ENCODE assay signal across 8 cellular contexts in the genomic region with DNA sequence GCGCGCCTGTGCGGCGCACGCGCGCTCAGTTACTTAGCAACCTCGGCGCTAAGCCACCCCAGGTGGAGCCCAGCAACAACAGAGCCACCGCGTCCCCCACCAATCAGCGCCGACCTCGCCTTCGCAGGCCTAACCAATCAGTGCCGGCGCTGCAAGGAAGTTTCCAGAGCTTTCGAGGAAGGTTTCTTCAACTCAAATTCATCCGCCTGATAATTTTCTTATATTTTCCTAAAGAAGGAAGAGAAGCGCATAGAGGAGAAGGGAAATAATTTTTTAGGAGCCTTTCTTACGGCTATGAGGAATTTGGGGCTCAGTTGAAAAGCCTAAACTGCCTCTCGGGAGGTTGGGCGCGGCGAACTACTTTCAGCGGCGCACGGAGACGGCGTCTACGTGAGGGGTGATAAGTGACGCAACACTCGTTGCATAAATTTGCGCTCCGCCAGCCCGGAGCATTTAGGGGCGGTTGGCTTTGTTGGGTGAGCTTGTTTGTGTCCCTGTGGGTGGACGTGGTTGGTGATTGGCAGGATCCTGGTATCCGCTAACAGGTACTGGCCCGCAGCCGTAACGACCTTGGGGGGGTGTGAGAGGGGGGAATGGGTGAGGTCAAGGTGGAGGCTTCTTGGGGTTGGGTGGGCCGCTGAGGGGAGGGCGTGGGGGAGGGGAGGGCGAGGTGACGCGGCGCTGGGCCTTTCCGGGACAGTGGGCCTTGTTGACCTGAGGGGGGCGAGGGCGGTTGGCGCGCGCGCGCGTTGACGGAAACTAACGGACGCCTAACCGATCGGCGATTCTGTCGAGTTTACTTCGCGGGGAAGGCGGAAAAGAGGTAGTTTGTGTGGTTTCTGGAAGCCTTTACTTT. TPM values are rescaled to one million over a fixed set of nuclear protein-coding genes. Genes with fewer than 3 reads are reported as not detected.
A peak's percentile ranks its signal among the peaks of the same experiment; 100 is the strongest.
DNase-seq lines count a peak whose midpoint lies in the region; ATAC-seq, FAIRE-seq and TF ChIP-seq lines count a peak whose summit lies in the region.

A gene (plus strand): TSS at position 452 of the 856 bp plus-strand sequence. CDS start 817 bp downstream, outside the sequence.

- peak; percentile 88 for ATAC-seq in HG03460 (IDR thresholded peaks at IDR 0.05; ENCODE audit: unreplicated experiment)

- peak; percentile 94 for FAIRE-seq in GM19239 (lab: Jason Lieb, UNC)

- H3K4me2 ChIP-seq in BLaER1: peak within 1 kb of the TSS; percentile 88

- peak; percentile 11 to 42 for TF ChIP-seq RAD21 in liver (IDR thresholded peaks at IDR 0.05)

- no peak for TF ChIP-seq CTCF in liver (IDR thresholded peaks at IDR 0.05; ENCODE audit: low read depth, low read length, missing input control)

- H3K4me1 ChIP-seq in BLaER1 (peaks cover 44% of the 10 kb centered on the region), liver (ENCODE audit: control insufficient read depth in 4 of 4, insufficient read depth in 4 of 4, low read length in 3 of 4) (peaks cover 0 to 25% (median 13%) of the 10 kb centered on the region in 4 donors)

- H3K9ac ChIP-seq in BLaER1 (peak within 1 kb of the TSS; percentile 97), liver (ENCODE audit: low read depth in 1 of 2, low read length in 2 of 2) (peak within 1 kb of the TSS; percentile 86 to 99)

- H3K27ac ChIP-seq in BLaER1 (peak within 1 kb of the TSS; percentile 100), liver (ENCODE audit: low read depth in 1 of 2, low read length in 2 of 2) (peak within 1 kb of the TSS; percentile 96 to 98)

- peaks cover 29% of the 10 kb centered on the region for H3K36me3 ChIP-seq in BLaER1
- H3K36me3 ChIP-seq in liver (ENCODE audit: control insufficient read depth in 4 of 4, insufficient read depth in 3 of 4, low read depth in 1 of 4, low read length in 3 of 4): peaks cover 0 to 13% (median 3%) of the 10 kb centered on the region in 4 donors

- H3K9me3 ChIP-seq in BLaER1 (no peaks in the 10 kb centered on the region), liver (ENCODE audit: control insufficient read depth in 4 of 4, low read length in 3 of 4) (no peaks in the 10 kb centered on the region)

- peaks cover 40% of the 10 kb centered on the region for H4K20me1 ChIP-seq in BLaER1

- H3K4me3 ChIP-seq in BLaER1 (peak within 1 kb of the TSS; percentile 84), liver (ENCODE audit: low read depth in 1 of 3, low read length in 3 of 3) (peak within 1 kb of the TSS; percentile 63 to 96 (median 76))

- under 1% methylated on average over 67 of the region's 67 CpGs for WGBS in liver

- DNase-seq in GM19239 (ENCODE audit: insufficient read length, low spot score) (peak; percentile 85), NCI-H748 (lab: John Stamatoyannopoulos, UW; ENCODE audit: unreplicated experiment) (peak; percentile 99), dermis microvascular lymphatic vessel endothelial cell (ENCODE audit: low read depth in 2 of 2) (peak; percentile 97 to 99)
- peak; percentile 93 for DNase-seq in activated CD4-positive, alpha-beta T cell treated with anti-CD3 and anti-CD28 coated beads, Interleukin-2, amount 50 U/mL, for 4 hours
- DNase-seq in stimulated activated CD4-positive, alpha-beta T cell treated with anti-CD3 and anti-CD28 coated beads, Interleukin-4, amount 100 ng/mL, for 24 hours: peak; percentile 96

- H3K27me3 ChIP-seq in BLaER1 (no peaks in the 10 kb centered on the region), liver (ENCODE audit: control insufficient read depth in 4 of 4, insufficient read depth in 4 of 4, low read length in 3 of 4) (no peaks in the 10 kb centered on the region)

TF ChIP-seq in liver, 16 proteins besides CTCF, POLR2A, EP300 and RAD21:
- TF ChIP-seq, protein P1, sequence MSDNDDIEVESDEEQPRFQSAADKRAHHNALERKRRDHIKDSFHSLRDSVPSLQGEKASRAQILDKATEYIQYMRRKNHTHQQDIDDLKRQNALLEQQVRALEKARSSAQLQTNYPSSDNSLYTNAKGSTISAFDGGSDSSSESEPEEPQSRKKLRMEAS (IDR thresholded peaks at IDR 0.05): no peak
- peak; percentile 23 for TF ChIP-seq FOXA2 (IDR thresholded peaks at IDR 0.05)
- TF ChIP-seq EGR1 (IDR thresholded peaks at IDR 0.05; ENCODE audit: low read depth in 2 of 2): peak; percentile 65 to 69
- TF ChIP-seq FOXA1 (IDR thresholded peaks at IDR 0.05): no peak
- peak; percentile 55 to 77 for TF ChIP-seq RXRA (IDR thresholded peaks at IDR 0.05)
- TF ChIP-seq, protein P2, sequence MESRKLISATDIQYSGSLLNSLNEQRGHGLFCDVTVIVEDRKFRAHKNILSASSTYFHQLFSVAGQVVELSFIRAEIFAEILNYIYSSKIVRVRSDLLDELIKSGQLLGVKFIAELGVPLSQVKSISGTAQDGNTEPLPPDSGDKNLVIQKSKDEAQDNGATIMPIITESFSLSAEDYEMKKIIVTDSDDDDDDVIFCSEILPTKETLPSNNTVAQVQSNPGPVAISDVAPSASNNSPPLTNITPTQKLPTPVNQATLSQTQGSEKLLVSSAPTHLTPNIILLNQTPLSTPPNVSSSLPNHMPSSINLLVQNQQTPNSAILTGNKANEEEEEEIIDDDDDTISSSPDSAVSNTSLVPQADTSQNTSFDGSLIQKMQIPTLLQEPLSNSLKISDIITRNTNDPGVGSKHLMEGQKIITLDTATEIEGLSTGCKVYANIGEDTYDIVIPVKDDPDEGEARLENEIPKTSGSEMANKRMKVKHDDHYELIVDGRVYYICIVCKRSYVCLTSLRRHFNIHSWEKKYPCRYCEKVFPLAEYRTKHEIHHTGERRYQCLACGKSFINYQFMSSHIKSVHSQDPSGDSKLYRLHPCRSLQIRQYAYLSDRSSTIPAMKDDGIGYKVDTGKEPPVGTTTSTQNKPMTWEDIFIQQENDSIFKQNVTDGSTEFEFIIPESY (IDR thresholded peaks at IDR 0.05): peak; percentile 77
- peak; percentile 45 for TF ChIP-seq NR2F2 (IDR thresholded peaks at IDR 0.05)
- TF ChIP-seq HNF4A (conservative IDR thresholded peaks at IDR 0.05): peak; percentile 3 to 30
- TF ChIP-seq TAF1 (conservative IDR thresholded peaks at IDR 0.05): peak; percentile 97
- peak; percentile 96 for TF ChIP-seq YY1 (IDR thresholded peaks at IDR 0.05)
- peak; percentile 89 for TF ChIP-seq SP1 (IDR thresholded peaks at IDR 0.05)
- TF ChIP-seq, protein P3, sequence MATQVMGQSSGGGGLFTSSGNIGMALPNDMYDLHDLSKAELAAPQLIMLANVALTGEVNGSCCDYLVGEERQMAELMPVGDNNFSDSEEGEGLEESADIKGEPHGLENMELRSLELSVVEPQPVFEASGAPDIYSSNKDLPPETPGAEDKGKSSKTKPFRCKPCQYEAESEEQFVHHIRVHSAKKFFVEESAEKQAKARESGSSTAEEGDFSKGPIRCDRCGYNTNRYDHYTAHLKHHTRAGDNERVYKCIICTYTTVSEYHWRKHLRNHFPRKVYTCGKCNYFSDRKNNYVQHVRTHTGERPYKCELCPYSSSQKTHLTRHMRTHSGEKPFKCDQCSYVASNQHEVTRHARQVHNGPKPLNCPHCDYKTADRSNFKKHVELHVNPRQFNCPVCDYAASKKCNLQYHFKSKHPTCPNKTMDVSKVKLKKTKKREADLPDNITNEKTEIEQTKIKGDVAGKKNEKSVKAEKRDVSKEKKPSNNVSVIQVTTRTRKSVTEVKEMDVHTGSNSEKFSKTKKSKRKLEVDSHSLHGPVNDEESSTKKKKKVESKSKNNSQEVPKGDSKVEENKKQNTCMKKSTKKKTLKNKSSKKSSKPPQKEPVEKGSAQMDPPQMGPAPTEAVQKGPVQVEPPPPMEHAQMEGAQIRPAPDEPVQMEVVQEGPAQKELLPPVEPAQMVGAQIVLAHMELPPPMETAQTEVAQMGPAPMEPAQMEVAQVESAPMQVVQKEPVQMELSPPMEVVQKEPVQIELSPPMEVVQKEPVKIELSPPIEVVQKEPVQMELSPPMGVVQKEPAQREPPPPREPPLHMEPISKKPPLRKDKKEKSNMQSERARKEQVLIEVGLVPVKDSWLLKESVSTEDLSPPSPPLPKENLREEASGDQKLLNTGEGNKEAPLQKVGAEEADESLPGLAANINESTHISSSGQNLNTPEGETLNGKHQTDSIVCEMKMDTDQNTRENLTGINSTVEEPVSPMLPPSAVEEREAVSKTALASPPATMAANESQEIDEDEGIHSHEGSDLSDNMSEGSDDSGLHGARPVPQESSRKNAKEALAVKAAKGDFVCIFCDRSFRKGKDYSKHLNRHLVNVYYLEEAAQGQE (IDR thresholded peaks at IDR 0.05): peak; percentile 97
- TF ChIP-seq, protein P4, sequence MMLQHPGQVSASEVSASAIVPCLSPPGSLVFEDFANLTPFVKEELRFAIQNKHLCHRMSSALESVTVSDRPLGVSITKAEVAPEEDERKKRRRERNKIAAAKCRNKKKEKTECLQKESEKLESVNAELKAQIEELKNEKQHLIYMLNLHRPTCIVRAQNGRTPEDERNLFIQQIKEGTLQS (IDR thresholded peaks at IDR 0.05): peak; percentile 98
- no peak for TF ChIP-seq HNF4G (IDR thresholded peaks at IDR 0.05)
- TF ChIP-seq GABPA (IDR thresholded peaks at IDR 0.05 in 1 of 2, conservative IDR thresholded peaks at IDR 0.05 in 1 of 2): peak; percentile 25 to 32
- peak in 1 of 2 donors; percentile 85 for TF ChIP-seq JUND (IDR thresholded peaks at IDR 0.05)

RNA-seq across cellular contexts. Expression of the gene that starts here (rescaled TPM):
- total RNA-seq in dermis microvascular lymphatic vessel endothelial cell (1,808 and 2,481 TPM in 2 replicates), liver (1,000 to 10,000 TPM; 1,190 to 3,673 TPM)
- 1,000 to 10,000 TPM; 1,427 to 1,518 TPM for polyA plus RNA-seq in liver

Comparison
In these comparisons a context has a peak if more than half of its experiments do, and no peak if none do; other contexts are left out.
1. Peak in every context shown above with its lines: DNase-seq, ATAC-seq, H3K4me3 ChIP-seq and H3K27ac ChIP-seq.